13 cellular contexts compared by ENCODE assay signal in genomic region chr2:60105868-60106267, GRCh38.
"Had no signal": no experiment of that assay in that cellular context is flagged by ENCODE, and none has a peak within 500 bp of the region (broad histone marks: within the 10 kb centered on the region; RNA-seq: fewer than 3 reads in every experiment).

No MANE protein-coding gene starts in this region.

- H3K9me3 Mint-ChIP-seq: activated naive CD4-positive, alpha-beta T cell treated with anti-CD3 and anti-CD28 coated beads for 36 hours; activated T-cell treated with anti-CD3 and anti-CD28 coated beads, Interleukin-2, amount 50 U/mL, for 24 hours; naive thymus-derived CD4-positive, alpha-beta T cell; neural progenitor cell had no signal

- H3K4me3 Mint-ChIP-seq: activated CD8-positive, alpha-beta T cell treated with anti-CD3 and anti-CD28 coated beads, Interleukin-2, amount 10 ng/mL, durations not matched to agents 7 days and 5 days; activated naive CD4-positive, alpha-beta T cell treated with anti-CD3 and anti-CD28 coated beads for 36 hours; activated T-cell treated with anti-CD3 and anti-CD28 coated beads, Interleukin-2, amount 50 U/mL, for 24 hours; neural progenitor cell had no signal

- H3K36me3 Mint-ChIP-seq: naive thymus-derived CD4-positive, alpha-beta T cell; neural progenitor cell had no signal

- DNase-seq: activated CD4-positive, alpha-beta T cell treated with anti-CD3 and anti-CD28 coated beads for 1 hour; activated CD8-positive, alpha-beta T cell treated with anti-CD3 and anti-CD28 coated beads, Interleukin-2, amount 10 ng/mL, durations not matched to agents 7 days and 5 days; activated T-cell treated with anti-CD3 and anti-CD28 coated beads, Interleukin-2, amount 50 U/mL, for 24 hours; brain microvascular endothelial cell; central memory CD4-positive, alpha-beta T cell; mesendoderm; naive thymus-derived CD4-positive, alpha-beta T cell; stimulated activated naive CD8-positive, alpha-beta T cell treated with anti-CD3 and anti-CD28 coated beads, Interleukin-15, Interleukin-2, amounts not matched to agents 100 U/mL and 50 U/mL, for 24 hours; substantia nigra; transverse colon had no signal

- H3K27ac Mint-ChIP-seq: activated CD8-positive, alpha-beta T cell treated with anti-CD3 and anti-CD28 coated beads, Interleukin-2, amount 10 ng/mL, durations not matched to agents 7 days and 5 days; activated naive CD4-positive, alpha-beta T cell treated with anti-CD3 and anti-CD28 coated beads for 36 hours; activated T-cell treated with anti-CD3 and anti-CD28 coated beads, Interleukin-2, amount 50 U/mL, for 24 hours; neural progenitor cell had no signal

- ATAC-seq: activated CD8-positive, alpha-beta T cell treated with anti-CD3 and anti-CD28 coated beads, Interleukin-2, amount 10 ng/mL, durations not matched to agents 7 days and 5 days; right cardiac atrium; stimulated activated naive CD8-positive, alpha-beta T cell treated with anti-CD3 and anti-CD28 coated beads, Interleukin-15, Interleukin-2, amounts not matched to agents 100 U/mL and 50 U/mL, for 24 hours had no signal
